Comparison of ENCODE assay signal across 12 cellular contexts in the genomic region with DNA sequence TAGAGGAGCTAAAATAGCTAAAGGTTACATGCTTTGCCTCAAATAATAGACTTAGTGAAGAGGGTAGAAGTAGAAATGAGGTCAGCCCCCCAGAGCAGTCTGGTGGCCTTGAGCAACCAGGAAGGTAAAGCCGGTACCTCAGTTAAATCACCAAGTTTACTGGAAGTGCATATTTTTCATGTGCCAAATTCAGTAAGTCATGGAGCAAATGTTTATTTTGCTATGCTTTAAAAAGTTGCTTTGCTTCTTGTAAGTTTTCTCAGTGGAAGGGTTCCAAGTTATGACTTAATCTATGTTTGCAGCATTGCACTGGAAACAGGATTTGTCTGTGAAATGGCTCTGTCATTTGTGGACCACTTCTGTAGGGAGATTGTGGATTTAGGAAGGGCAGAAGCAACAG.
DNase-seq lines count a peak whose midpoint lies in the region; ATAC-seq, FAIRE-seq and TF ChIP-seq lines count a peak whose summit lies in the region.
"Had no signal": no experiment of that assay in that cellular context is flagged by ENCODE, and none has a peak within 500 bp of the region (broad histone marks: within the 10 kb centered on the region; RNA-seq: fewer than 3 reads in every experiment).

No MANE protein-coding gene starts in this region.

- peaks cover 5 to 47% (median 42%) of the 10 kb centered on the region in 5 donors for H3K4me1 ChIP-seq in subcutaneous abdominal adipose tissue (ENCODE audit: control insufficient read depth in 5 of 5, insufficient read depth in 5 of 5, low read length in 5 of 5)

- H3K36me3 ChIP-seq in bronchial epithelial cell (ENCODE audit: control insufficient read depth, insufficient read depth, low read length) (no peaks in the 10 kb centered on the region), subcutaneous abdominal adipose tissue (ENCODE audit: control insufficient read depth in 5 of 5, insufficient read depth in 5 of 5, low read length in 5 of 5) (no peaks in the 10 kb centered on the region)

- peak overlapping the region; percentile 63 for H3K27ac ChIP-seq in subcutaneous abdominal adipose tissue (ENCODE audit: low read depth, low read length)

- peak; percentile 78 for DNase-seq in H4 (ENCODE audit: low spot score)
- peak; percentile 37 for DNase-seq in bronchial epithelial cell (ENCODE audit: low read depth)
- peak; percentile 18 for DNase-seq in kidney glomerular epithelial cell (lab: John Stamatoyannopoulos, UW)
- DNase-seq in NCI-H1105 (lab: John Stamatoyannopoulos, UW): no peak
- DNase-seq in iPS-NIHi11 (ENCODE audit: low spot score): no peak
- DNase-seq in HuH-7 (ENCODE audit: low spot score): no peak
- DNase-seq: activated effector memory CD4-positive, alpha-beta T cell treated with Interleukin-2 at 50 U/mL for 16 hours; Karpas-422; NCI-H82 had no signal

- no peak overlapping the region for H3K9ac ChIP-seq in subcutaneous abdominal adipose tissue (ENCODE audit: low read length in 5 of 5)

- no peak overlapping the region for H3K4me3 ChIP-seq in bronchial epithelial cell (ENCODE audit: low read depth, low read length)
- H3K4me3 ChIP-seq in subcutaneous abdominal adipose tissue (ENCODE audit: low read depth in 1 of 5, low read length in 5 of 5): no peak overlapping the region

- no peaks in the 10 kb centered on the region for H3K27me3 ChIP-seq in bronchial epithelial cell (ENCODE audit: control insufficient read depth, insufficient read depth, low read length)
- no peaks in the 10 kb centered on the region for H3K27me3 ChIP-seq in subcutaneous abdominal adipose tissue (ENCODE audit: control insufficient read depth in 5 of 5, insufficient read depth in 4 of 5, low read length in 5 of 5)

- no peak for ATAC-seq in HG03520 (IDR thresholded peaks at IDR 0.05; ENCODE audit: unreplicated experiment)
- ATAC-seq: esophagus mucosa had no signal

- TF ChIP-seq CTCF in bronchial epithelial cell (IDR thresholded peaks at IDR 0.05; ENCODE audit: insufficient read depth, low read length, severe bottlenecking): no peak

- no peak for FAIRE-seq in bronchial epithelial cell (lab: Jason Lieb, UNC)

- H3K9me3 ChIP-seq in subcutaneous abdominal adipose tissue (ENCODE audit: control insufficient read depth in 5 of 5, low read length in 5 of 5): no peaks in the 10 kb centered on the region

Comparison
In these comparisons a context has a peak if more than half of its experiments do, and no peak if none do; other contexts are left out.
1. DNase-seq: peak in H4 (single experiment), bronchial epithelial cell (single experiment) and kidney glomerular epithelial cell (single experiment); none in NCI-H1105 (single experiment), iPS-NIHi11 (single experiment) and HuH-7 (single experiment).